In genomic region chr13:46605089-46605488, GRCh38 we compare ENCODE assay signal across 2 cellular contexts.
TF ChIP-seq lines count a peak whose summit lies in the region.

No MANE protein-coding gene starts in this region.

TF ChIP-seq in SK-N-SH, 30 proteins besides CTCF, POLR2A, EP300 and RAD21:
- TF ChIP-seq MXI1 (IDR thresholded peaks at IDR 0.05; ENCODE audit: low read depth, low read length), result 0 out of 2 replicates have a peak, but pooled peaks have one; percentile 6
- TF ChIP-seq POLR2AphosphoS5 (IDR thresholded peaks at IDR 0.05; ENCODE audit: low read depth, low read length), result no peak

TF ChIP-seq in SK-N-SH treated with all-trans-retinoic acid at 6 μM for 48 hours, 23 proteins besides CTCF, POLR2A, EP300 and RAD21 (continued from another document):
- TF ChIP-seq ZNF8 (CRISPR knock-in tag; IDR thresholded peaks at IDR 0.05) (no peak), ZC3H10 (CRISPR knock-in tag; IDR thresholded peaks at IDR 0.05) (no peak), CSDC2 (CRISPR knock-in tag; IDR thresholded peaks at IDR 0.05) (no peak), PPARA (CRISPR knock-in tag; IDR thresholded peaks at IDR 0.05; ENCODE audit: borderline replicate concordance) (no peak)
